ENCODE assay signal across 8 cellular contexts in genomic region chr6:143061597-143062385, GRCh38. TPM values are rescaled to one million over a fixed set of nuclear protein-coding genes. Genes with fewer than 3 reads are reported as not detected.
A peak's percentile ranks its signal among the peaks of the same experiment; 100 is the strongest.
DNase-seq lines count a peak whose midpoint lies in the region; ATAC-seq, FAIRE-seq and TF ChIP-seq lines count a peak whose summit lies in the region.

No MANE protein-coding gene starts in this region.

- H3K36me3 Mint-ChIP-seq in type B pancreatic cell: no peaks in the 10 kb centered on the region

- H3K4me3 ChIP-seq in DOHH2 (ENCODE audit: low read length) (peak overlapping the region; percentile 94), astrocyte of the cerebellum (ENCODE audit: low read depth, low read length) (peak overlapping the region; percentile 65), HepG2 (replicated peaks in 1 of 3; ENCODE audit: insufficient read depth in 1 of 3, low read depth in 2 of 3, low read length in 3 of 3) (peak overlapping the region; percentile 83 to 93 (median 87)), brain microvascular endothelial cell (ENCODE audit: low read depth, low read length) (no peak overlapping the region)

- H3K27me3 Mint-ChIP-seq in type B pancreatic cell: no peaks in the 10 kb centered on the region

- in situ Hi-C loops in astrocyte of the cerebellum (cut with HindIII; ENCODE audit: low sequenced_read_pairs) (no loop called here), HepG2 (cut with HindIII; ENCODE audit: extremely low pct_ligation_motif_present, low pct_unique_long_range_greater_than_20kb) (loop anchor here (5.0 kb wide), 1 partner anchor 114 kb away; the partner anchor contains the start of gene HIVEP2), brain microvascular endothelial cell (cut with HindIII; ENCODE audit: low pct_ligation_motif_present, low sequenced_read_pairs) (no loop called here)

- 35% methylated on average over 3 of the region's 3 CpGs for WGBS in HepG2 (ENCODE audit: low lambda C conversion rate)

- TF ChIP-seq RAD21 in HepG2 (CRISPR knock-in tag; IDR thresholded peaks at IDR 0.05): no peak

- CTCF ChIA-PET in HepG2 (lab: Yijun Ruan, JAX; ENCODE audit: low intra/inter-chr PET ratio, low total read pairs): no interaction called here

- TF ChIP-seq POLR2A in HepG2 (IDR thresholded peaks at IDR 0.05; ENCODE audit: insufficient read depth in 1 of 2, low read depth in 2 of 2, low read length in 2 of 2): peak in 1 of 2 experiments; percentile 18; a peak in 1 of 4 replicates

- ATAC-seq in HG03342 (IDR thresholded peaks at IDR 0.05; ENCODE audit: unreplicated experiment) (peak; percentile 3), HepG2 (peak; percentile 58)

- peak overlapping the region; percentile 92 for H3K4me3 Mint-ChIP-seq in type B pancreatic cell

- H3K4me2 ChIP-seq in DOHH2 (ENCODE audit: low read length) (peak overlapping the region; percentile 94), HepG2 (ENCODE audit: low read depth, low read length) (peak overlapping the region; percentile 81)

- peak overlapping the region; percentile 97 for H3K9ac ChIP-seq in HepG2 (ENCODE audit: insufficient read depth, low read depth, low read length)

- peak; percentile 55 for FAIRE-seq in HepG2 (lab: Jason Lieb, UNC)

- intact Hi-C loops in HepG2 (cut with micrococcal nuclease; ENCODE audit: unreplicated experiment): loop anchor here (5.0 kb wide), 4 partner anchors 134 to 366 kb away; no protein-coding TSS in a partner anchor

- H4K20me1 ChIP-seq in DOHH2 (ENCODE audit: control insufficient read depth, insufficient read depth, low read depth, low read length) (no peaks in the 10 kb centered on the region), HepG2 (ENCODE audit: insufficient read depth, low read length) (no peaks in the 10 kb centered on the region)

- H3K27ac ChIP-seq in DOHH2 (ENCODE audit: low read depth, low read length): no peak overlapping the region
- peak overlapping the region; percentile 98 for H3K27ac ChIP-seq in HepG2 (ENCODE audit: extremely low read length, insufficient read depth, low read length)
- no peak overlapping the region for H3K27ac ChIP-seq in brain microvascular endothelial cell

- POLR2A ChIA-PET in HepG2 (lab: Yijun Ruan, JAX): interaction anchor here (1.0 to 4.9 kb wide), 8 partner anchors 10 to 389 kb away, joined by 3 to 23 read pairs (median 6); partner anchors contain the start of genes ADAT2 and PEX3

- H3K9me3 Mint-ChIP-seq in type B pancreatic cell: no peaks in the 10 kb centered on the region

- H3K4me1 Mint-ChIP-seq in type B pancreatic cell (ENCODE audit: unreplicated experiment): peaks cover 35% of the 10 kb centered on the region

- TSS peak; percentile 72 for BruUV-seq in HepG2 (replicated peaks; lab: Mats Ljungman, UMichigan)

- TF ChIP-seq CTCF in DOHH2 (IDR thresholded peaks at IDR 0.05; ENCODE audit: low read depth, low read length, poor library complexity, severe bottlenecking) (no peak), astrocyte of the cerebellum (IDR thresholded peaks at IDR 0.05; ENCODE audit: low read depth, low read length, missing control alignments) (no peak), HepG2 (CRISPR knock-in tag; IDR thresholded peaks at IDR 0.05) (no peak), type B pancreatic cell (conservative IDR thresholded peaks at IDR 0.05) (no peak), brain microvascular endothelial cell (IDR thresholded peaks at IDR 0.05; ENCODE audit: low read depth, low read length, missing control alignments) (no peak)

- H3F3A ChIP-seq in DOHH2 (ENCODE audit: control insufficient read depth, insufficient read depth): peaks cover 13% of the 10 kb centered on the region

- no peaks in the 10 kb centered on the region for H3K79me2 ChIP-seq in DOHH2 (ENCODE audit: control insufficient read depth, low read length)
- peaks cover 43% of the 10 kb centered on the region for H3K79me2 ChIP-seq in HepG2 (ENCODE audit: insufficient read depth, low read length)

- peaks cover 29% of the 10 kb centered on the region for H3K4me1 ChIP-seq in DOHH2 (ENCODE audit: control insufficient read depth, low read length)
- H3K4me1 ChIP-seq in HepG2 (ENCODE audit: insufficient read depth, low read length): peaks cover 65% of the 10 kb centered on the region

- H3K27me3 ChIP-seq in DOHH2 (ENCODE audit: control insufficient read depth, low read length) (no peaks in the 10 kb centered on the region), HepG2 (ENCODE audit: control insufficient read depth in 1 of 2, insufficient read depth in 2 of 2, low read length in 2 of 2) (no peaks in the 10 kb centered on the region; a peak in 1 of 5 replicates), brain microvascular endothelial cell (replicated peaks) (no peaks in the 10 kb centered on the region)

- H3K36me3 ChIP-seq in DOHH2 (ENCODE audit: control insufficient read depth, low read length): no peaks in the 10 kb centered on the region
- no peaks in the 10 kb centered on the region for H3K36me3 ChIP-seq in HepG2 (replicated peaks in 1 of 2; ENCODE audit: control insufficient read depth in 1 of 2, insufficient read depth in 2 of 2, low read length in 2 of 2)
- no peaks in the 10 kb centered on the region for H3K36me3 ChIP-seq in brain microvascular endothelial cell (replicated peaks)

- TF ChIP-seq EP300 in HepG2 (IDR thresholded peaks at IDR 0.05; ENCODE audit: low read depth in 2 of 2, low read length in 2 of 2): peak in 1 of 2 experiments; percentile 80; a peak in 3 of 4 replicates
- TF ChIP-seq EP300 in HepG2 (CRISPR knock-in tag; IDR thresholded peaks at IDR 0.05; ENCODE audit: borderline replicate concordance): no peak

- peak overlapping the region; percentile 100 for H3K27ac Mint-ChIP-seq in type B pancreatic cell

- DNase-seq in astrocyte of the cerebellum (ENCODE audit: low read depth) (no peak), HepG2 (ENCODE audit: low spot score) (peak; percentile 86), type B pancreatic cell (ENCODE audit: extremely low spot score, unreplicated experiment) (no peak), brain microvascular endothelial cell (no peak), NCI-H510A treated with DMSO at 0.1 percent for 48 hours (lab: John Stamatoyannopoulos, UW) (no peak)
- DNase-seq in stimulated activated CD4-positive, alpha-beta T cell treated with anti-CD3 and anti-CD28 coated beads, Interleukin-4, amount 100 ng/mL, for 4 hours: no peak

- H3K9me2 ChIP-seq in DOHH2 (replicated peaks; ENCODE audit: control insufficient read depth, low read length): no peaks in the 10 kb centered on the region

- H3K9me3 ChIP-seq in DOHH2 (ENCODE audit: control insufficient read depth, insufficient read depth, low read length) (no peaks in the 10 kb centered on the region), HepG2 (ENCODE audit: low read length) (peaks cover 12% of the 10 kb centered on the region; the same call in 1 of the 2 replicates)

- no peak overlapping the region for H2AFZ ChIP-seq in HepG2 (ENCODE audit: low read length)

TF ChIP-seq in HepG2, 621 proteins besides CTCF, POLR2A, EP300 and RAD21 (continues in another document):
- peak; percentile 49 for TF ChIP-seq HDAC2 (CRISPR knock-in tag; IDR thresholded peaks at IDR 0.05)
- 0 out of 2 replicates have a peak, but pooled peaks have one; percentile 32 for TF ChIP-seq MBD4 (IDR thresholded peaks at IDR 0.05; ENCODE audit: borderline replicate concordance, low read length)
- no peak; the same call in 1 of the 2 replicates for TF ChIP-seq ZNF629 (CRISPR knock-in tag; conservative IDR thresholded peaks at IDR 0.05)
- no peak for TF ChIP-seq ZNF207 (IDR thresholded peaks at IDR 0.05; ENCODE audit: borderline replicate concordance)
- peak; percentile 49; the same call in 1 of the 2 replicates for TF ChIP-seq CEBPB (IDR thresholded peaks at IDR 0.05; ENCODE audit: borderline replicate concordance, low read depth, low read length)
- TF ChIP-seq XBP1 (CRISPR knock-in tag; IDR thresholded peaks at IDR 0.05): no peak
- TF ChIP-seq SAP130 (CRISPR knock-in tag; IDR thresholded peaks at IDR 0.05; ENCODE audit: low read depth): peak; percentile 81
- peak; percentile 62 for TF ChIP-seq TGIF2 (CRISPR knock-in tag; IDR thresholded peaks at IDR 0.05)
- peak; percentile 61; the same call in 1 of the 2 replicates for TF ChIP-seq NR2F6 (IDR thresholded peaks at IDR 0.05)
- TF ChIP-seq NR2F6 (CRISPR knock-in tag; IDR thresholded peaks at IDR 0.05): peak; percentile 22; the same call in 1 of the 2 replicates
- TF ChIP-seq ZBTB38 (CRISPR knock-in tag; IDR thresholded peaks at IDR 0.05): no peak

RNA-seq across cellular contexts. Expression of gene AIG1, which starts 1.1 kb away (rescaled TPM):
- 92.2 and 115 TPM in 2 replicates for total RNA-seq in HepG2 (2016; rRNA removed; fragmentation: Illumina TruSeq; extraction: Trizol)
- total RNA-seq in HepG2 (2016; cell fraction: cytosol; rRNA removed; fragmentation: Illumina TruSeq; extraction: Trizol; ENCODE audit: low read depth): 69.0 and 78.3 TPM in 2 replicates
- total RNA-seq in HepG2 (2016; cell fraction: insoluble cytoplasmic fraction; rRNA removed; fragmentation: Illumina TruSeq; extraction: Trizol): 86.4 and 118 TPM in 2 replicates
- 94.9 and 96.7 TPM in 2 replicates for total RNA-seq in HepG2 (2016; cell fraction: membrane; rRNA removed; fragmentation: Illumina TruSeq; extraction: Trizol)
- 108 and 110 TPM in 2 replicates for total RNA-seq in HepG2 (2016; cell fraction: nucleus; rRNA removed; fragmentation: Illumina TruSeq; extraction: Trizol)
- polyA plus RNA-seq in HepG2 (2011; rRNA removed): 180 and 197 TPM in 2 replicates
- 168 and 200 TPM in 2 replicates for polyA plus RNA-seq in HepG2 (2011; cell fraction: cytosol; rRNA removed)
- polyA plus RNA-seq in HepG2 (2011; cell fraction: nucleus; rRNA removed): 65.3 and 74.7 TPM in 2 replicates
- polyA plus RNA-seq in HepG2 (2012): 127 and 143 TPM in 2 replicates
- 95.4 and 123 TPM in 2 replicates for polyA plus RNA-seq in HepG2 (2016; cell fraction: cytosol; fragmentation: Illumina TruSeq; extraction: Trizol; ENCODE audit: low read depth)
- 91.2 and 101 TPM in 2 replicates for polyA plus RNA-seq in HepG2 (2016; cell fraction: insoluble cytoplasmic fraction; fragmentation: Illumina TruSeq; extraction: Trizol; ENCODE audit: low read depth)
- polyA plus RNA-seq in HepG2 (2016; cell fraction: membrane; fragmentation: Illumina TruSeq; extraction: Trizol; ENCODE audit: low read depth): 103 and 106 TPM in 2 replicates
- 141 and 147 TPM in 2 replicates for polyA plus RNA-seq in HepG2 (2016; cell fraction: nucleus; fragmentation: Illumina TruSeq; extraction: Trizol; ENCODE audit: insufficient read depth, low read depth)
- 20.3 and 109 TPM in 2 replicates for polyA minus RNA-seq in HepG2 (2011; rRNA and poly(A)+ RNA removed; ENCODE audit: low replicate concordance)
- polyA minus RNA-seq in HepG2 (2011; cell fraction: cytosol; rRNA and poly(A)+ RNA removed): 67.3 and 76.3 TPM in 2 replicates
- polyA minus RNA-seq in HepG2 (2011; cell fraction: nucleus; rRNA and poly(A)+ RNA removed): 156 and 160 TPM in 2 replicates
- total RNA-seq in type B pancreatic cell (ENCODE audit: low replicate concordance): 34.3 and 37.8 TPM in 2 replicates
